Comparison of ENCODE assay signal across 1 cellular context in genomic region chr9:33165263-33166151, GRCh38.
A peak's percentile ranks its signal among the peaks of the same experiment; 100 is the strongest.
TF ChIP-seq lines count a peak whose summit lies in the region.

No MANE protein-coding gene starts in this region.

TF ChIP-seq in HepG2, 621 proteins besides CTCF, POLR2A, EP300 and RAD21 (continued from another document and continues in another):
- TF ChIP-seq GLMP (CRISPR knock-in tag; IDR thresholded peaks at IDR 0.05; ENCODE audit: borderline replicate concordance): no peak
- no peak for TF ChIP-seq MTA3 (CRISPR knock-in tag; IDR thresholded peaks at IDR 0.05)
- TF ChIP-seq MAZ (IDR thresholded peaks at IDR 0.05; ENCODE audit: borderline replicate concordance, low read depth, low read length): no peak
- TF ChIP-seq MAZ (CRISPR knock-in tag; IDR thresholded peaks at IDR 0.05; ENCODE audit: low read depth): no peak; the same call in 1 of the 2 replicates
- TF ChIP-seq ZNF335 (CRISPR knock-in tag; IDR thresholded peaks at IDR 0.05): peak; percentile 50; the same call in 1 of the 2 replicates
- TF ChIP-seq NR2F6 (IDR thresholded peaks at IDR 0.05): peak; percentile 99
- peak; percentile 99 for TF ChIP-seq NR2F6 (CRISPR knock-in tag; IDR thresholded peaks at IDR 0.05)
- TF ChIP-seq ZBTB33 (CRISPR knock-in tag; IDR thresholded peaks at IDR 0.05): peak; percentile 45; the same call in 1 of the 2 replicates
- TF ChIP-seq ZBTB3 (CRISPR knock-in tag; IDR thresholded peaks at IDR 0.05; ENCODE audit: borderline replicate concordance, low read depth): no peak
- TF ChIP-seq RELA (CRISPR knock-in tag; IDR thresholded peaks at IDR 0.05): no peak
- no peak for TF ChIP-seq ONECUT2 (CRISPR knock-in tag; IDR thresholded peaks at IDR 0.05)
- TF ChIP-seq NR2F2 (IDR thresholded peaks at IDR 0.05; ENCODE audit: borderline replicate concordance, low read depth): peak; percentile 96
- TF ChIP-seq BHLHE40 (IDR thresholded peaks at IDR 0.05; ENCODE audit: low read length): no peak
- no peak for TF ChIP-seq ZNF510 (CRISPR knock-in tag; IDR thresholded peaks at IDR 0.05; ENCODE audit: low read depth)
- no peak for TF ChIP-seq HBP1 (CRISPR knock-in tag; IDR thresholded peaks at IDR 0.05; ENCODE audit: low read depth)
- no peak for TF ChIP-seq BRCA1 (CRISPR knock-in tag; IDR thresholded peaks at IDR 0.05)
- no peak for TF ChIP-seq ZNF44 (CRISPR knock-in tag; IDR thresholded peaks at IDR 0.05)
- no peak for TF ChIP-seq ZFP62 (CRISPR knock-in tag; IDR thresholded peaks at IDR 0.05)
- no peak for TF ChIP-seq GABPA (IDR thresholded peaks at IDR 0.05; ENCODE audit: low read depth, low read length)
- peak; percentile 86 for TF ChIP-seq GABPA (CRISPR knock-in tag; IDR thresholded peaks at IDR 0.05; ENCODE audit: low read depth)
- TF ChIP-seq ZFP91 (CRISPR knock-in tag; IDR thresholded peaks at IDR 0.05; ENCODE audit: borderline replicate concordance): no peak
- no peak; the same call in 1 of the 2 replicates for TF ChIP-seq ZNF136 (CRISPR knock-in tag; IDR thresholded peaks at IDR 0.05; ENCODE audit: low read depth)
- TF ChIP-seq STAG1 (CRISPR knock-in tag; IDR thresholded peaks at IDR 0.05): peak; percentile 25; the same call in 1 of the 2 replicates
- TF ChIP-seq FOXP1 (IDR thresholded peaks at IDR 0.05): peak; percentile 57
- TF ChIP-seq FOXP1 (CRISPR knock-in tag; IDR thresholded peaks at IDR 0.05): peak; percentile 90
- no peak for TF ChIP-seq SP140L (CRISPR knock-in tag; IDR thresholded peaks at IDR 0.05; ENCODE audit: borderline replicate concordance)
- TF ChIP-seq HOXD1 (CRISPR knock-in tag; IDR thresholded peaks at IDR 0.05): 0 out of 2 replicates have a peak, but pooled peaks have one; percentile 70
- TF ChIP-seq ELF4 (CRISPR knock-in tag; IDR thresholded peaks at IDR 0.05; ENCODE audit: borderline replicate concordance): 0 out of 2 replicates have a peak, but pooled peaks have one; percentile 44
- peak; percentile 13; the same call in 1 of the 2 replicates for TF ChIP-seq HOMEZ (CRISPR knock-in tag; IDR thresholded peaks at IDR 0.05; ENCODE audit: low read depth)
- TF ChIP-seq MYC (CRISPR knock-in tag; IDR thresholded peaks at IDR 0.05; ENCODE audit: borderline replicate concordance): 0 out of 2 replicates have a peak, but pooled peaks have one; percentile 37
- no peak for TF ChIP-seq ZNF777 (CRISPR knock-in tag; IDR thresholded peaks at IDR 0.05)
- no peak for TF ChIP-seq ZNF484 (CRISPR knock-in tag; IDR thresholded peaks at IDR 0.05; ENCODE audit: borderline replicate concordance, low read depth)
- TF ChIP-seq ZBTB39 (CRISPR knock-in tag; IDR thresholded peaks at IDR 0.05): no peak
- peak; percentile 90 for TF ChIP-seq ATF2 (CRISPR knock-in tag; IDR thresholded peaks at IDR 0.05)
- no peak for TF ChIP-seq ZZZ3 (CRISPR knock-in tag; IDR thresholded peaks at IDR 0.05; ENCODE audit: borderline replicate concordance)
- TF ChIP-seq ZNF407 (CRISPR knock-in tag; IDR thresholded peaks at IDR 0.05; ENCODE audit: not compliant biosample characterization): no peak
- TF ChIP-seq MAFG (CRISPR knock-in tag; IDR thresholded peaks at IDR 0.05): no peak
- no peak for TF ChIP-seq ZNF124 (CRISPR knock-in tag; IDR thresholded peaks at IDR 0.05)
- no peak for TF ChIP-seq SCMH1 (CRISPR knock-in tag; IDR thresholded peaks at IDR 0.05; ENCODE audit: borderline replicate concordance)
- no peak for TF ChIP-seq TBP (CRISPR knock-in tag; IDR thresholded peaks at IDR 0.05)
- no peak for TF ChIP-seq MZF1 (CRISPR knock-in tag; IDR thresholded peaks at IDR 0.05; ENCODE audit: borderline replicate concordance)
- TF ChIP-seq ZNF234 (CRISPR knock-in tag; conservative IDR thresholded peaks at IDR 0.05): no peak
- peak; percentile 90 for TF ChIP-seq SMAD3 (CRISPR knock-in tag; IDR thresholded peaks at IDR 0.05)
- TF ChIP-seq SETDB1 (CRISPR knock-in tag; IDR thresholded peaks at IDR 0.05; ENCODE audit: borderline replicate concordance): no peak
- peak; percentile 81; the same call in 1 of the 2 replicates for TF ChIP-seq MEIS1 (CRISPR knock-in tag; IDR thresholded peaks at IDR 0.05; ENCODE audit: borderline replicate concordance)
- TF ChIP-seq ERF (CRISPR knock-in tag; IDR thresholded peaks at IDR 0.05): peak; percentile 82
